Comparison of ENCODE assay signal across 2 cellular contexts in the genomic region with DNA sequence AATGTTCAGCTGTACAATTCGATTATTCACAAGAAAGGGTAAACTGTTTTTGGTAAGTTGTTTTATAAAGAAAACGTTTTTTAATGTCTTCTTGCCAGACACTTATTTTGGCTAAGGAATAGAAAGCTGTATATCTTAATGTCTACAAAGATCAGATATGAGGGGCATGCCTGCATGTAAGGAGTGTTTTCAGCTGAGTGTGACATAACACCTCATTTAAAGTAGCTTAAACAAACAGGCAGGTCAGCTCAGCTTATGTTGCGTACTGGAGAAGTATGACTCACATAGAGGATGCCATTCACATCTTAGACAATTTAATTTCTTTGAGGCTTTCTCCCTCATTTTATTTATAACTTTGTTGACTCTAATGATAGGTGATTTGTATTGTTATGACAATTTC.
TF ChIP-seq lines count a peak whose summit lies in the region.

No MANE protein-coding gene starts in this region.

TF ChIP-seq in A549, 52 proteins besides CTCF, POLR2A, EP300 and RAD21:
- no peak for TF ChIP-seq SMC3 (IDR thresholded peaks at IDR 0.05)
- no peak for TF ChIP-seq RNF2 (IDR thresholded peaks at IDR 0.05; ENCODE audit: borderline replicate concordance, low read depth)
- TF ChIP-seq ZSCAN20 (CRISPR knock-in tag; IDR thresholded peaks at IDR 0.05) = no peak
- TF ChIP-seq FOSL2 (IDR thresholded peaks at IDR 0.05) = no peak
- TF ChIP-seq FOSL2 (CRISPR knock-in tag; IDR thresholded peaks at IDR 0.05) = peak; percentile 29; the same call in 1 of the 2 replicates
- TF ChIP-seq BCL3 (IDR thresholded peaks at IDR 0.05) = no peak
- TF ChIP-seq PHF8 (IDR thresholded peaks at IDR 0.05; ENCODE audit: borderline replicate concordance, low read depth) = no peak

TF ChIP-seq in K562, 482 proteins besides CTCF, POLR2A, EP300 and RAD21 (continues in another document):
- no peak for TF ChIP-seq ELF1 (tag; IDR thresholded peaks at IDR 0.05)
- no peak for TF ChIP-seq ESRRB (CRISPR knock-in tag; IDR thresholded peaks at IDR 0.05; ENCODE audit: borderline replicate concordance)
- no peak for TF ChIP-seq ATF1 (CRISPR knock-in tag; IDR thresholded peaks at IDR 0.05)
- 0 out of 2 replicates have a peak, but pooled peaks have one; percentile 15 for TF ChIP-seq ATF1 (tag; IDR thresholded peaks at IDR 0.05)
- no peak for TF ChIP-seq KDM4B (IDR thresholded peaks at IDR 0.05; ENCODE audit: borderline replicate concordance in 2 of 2, low read depth in 1 of 2)
- TF ChIP-seq RBM14 (IDR thresholded peaks at IDR 0.05; ENCODE audit: borderline replicate concordance, insufficient read depth, low read depth, low read length) = no peak
- no peak for TF ChIP-seq KAT8 (IDR thresholded peaks at IDR 0.05; ENCODE audit: low read depth)
- no peak for TF ChIP-seq RFX5 (IDR thresholded peaks at IDR 0.05; ENCODE audit: low read depth, low read length)
- TF ChIP-seq, protein P1, sequence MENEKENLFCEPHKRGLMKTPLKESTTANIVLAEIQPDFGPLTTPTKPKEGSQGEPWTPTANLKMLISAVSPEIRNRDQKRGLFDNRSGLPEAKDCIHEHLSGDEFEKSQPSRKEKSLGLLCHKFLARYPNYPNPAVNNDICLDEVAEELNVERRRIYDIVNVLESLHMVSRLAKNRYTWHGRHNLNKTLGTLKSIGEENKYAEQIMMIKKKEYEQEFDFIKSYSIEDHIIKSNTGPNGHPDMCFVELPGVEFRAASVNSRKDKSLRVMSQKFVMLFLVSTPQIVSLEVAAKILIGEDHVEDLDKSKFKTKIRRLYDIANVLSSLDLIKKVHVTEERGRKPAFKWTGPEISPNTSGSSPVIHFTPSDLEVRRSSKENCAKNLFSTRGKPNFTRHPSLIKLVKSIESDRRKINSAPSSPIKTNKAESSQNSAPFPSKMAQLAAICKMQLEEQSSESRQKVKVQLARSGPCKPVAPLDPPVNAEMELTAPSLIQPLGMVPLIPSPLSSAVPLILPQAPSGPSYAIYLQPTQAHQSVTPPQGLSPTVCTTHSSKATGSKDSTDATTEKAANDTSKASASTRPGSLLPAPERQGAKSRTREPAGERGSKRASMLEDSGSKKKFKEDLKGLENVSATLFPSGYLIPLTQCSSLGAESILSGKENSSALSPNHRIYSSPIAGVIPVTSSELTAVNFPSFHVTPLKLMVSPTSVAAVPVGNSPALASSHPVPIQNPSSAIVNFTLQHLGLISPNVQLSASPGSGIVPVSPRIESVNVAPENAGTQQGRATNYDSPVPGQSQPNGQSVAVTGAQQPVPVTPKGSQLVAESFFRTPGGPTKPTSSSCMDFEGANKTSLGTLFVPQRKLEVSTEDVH (IDR thresholded peaks at IDR 0.05; ENCODE audit: low read depth, partially characterized antibody) = no peak
- TF ChIP-seq FOXA3 (CRISPR knock-in tag; conservative IDR thresholded peaks at IDR 0.05 in 1 of 2, IDR thresholded peaks at IDR 0.05 in 1 of 2) = peak in 1 of 2 experiments; percentile 78; a peak in 2 of 4 replicates
- no peak for TF ChIP-seq THRAP3 (IDR thresholded peaks at IDR 0.05; ENCODE audit: borderline replicate concordance)
- TF ChIP-seq SPI1 (IDR thresholded peaks at IDR 0.05; ENCODE audit: borderline replicate concordance, low read depth, low read length) = no peak
- no peak for TF ChIP-seq U2AF2 (optimal IDR thresholded peaks at IDR 0.05; ENCODE audit: low read depth, low read length)
- TF ChIP-seq ZBTB1 (CRISPR knock-in tag; IDR thresholded peaks at IDR 0.05; ENCODE audit: borderline replicate concordance, low read depth) = no peak
- no peak for TF ChIP-seq TRIM24 (IDR thresholded peaks at IDR 0.05)
- TF ChIP-seq ZNF507 (tag; conservative IDR thresholded peaks at IDR 0.05) = no peak
- no peak for TF ChIP-seq ILK (tag; IDR thresholded peaks at IDR 0.05; ENCODE audit: borderline replicate concordance, low read depth)
- TF ChIP-seq SRSF7 (optimal IDR thresholded peaks at IDR 0.05; ENCODE audit: low read depth, low read length) = no peak
- no peak for TF ChIP-seq TEAD4 (IDR thresholded peaks at IDR 0.05; ENCODE audit: low read length)
- no peak for TF ChIP-seq TEAD4 (CRISPR knock-in tag; IDR thresholded peaks at IDR 0.05; ENCODE audit: borderline replicate concordance)
- no peak for TF ChIP-seq FOXM1 (IDR thresholded peaks at IDR 0.05; ENCODE audit: low read depth)
- no peak for TF ChIP-seq FOXM1 (CRISPR knock-in tag; IDR thresholded peaks at IDR 0.05; ENCODE audit: low read depth)
- TF ChIP-seq, protein P2, sequence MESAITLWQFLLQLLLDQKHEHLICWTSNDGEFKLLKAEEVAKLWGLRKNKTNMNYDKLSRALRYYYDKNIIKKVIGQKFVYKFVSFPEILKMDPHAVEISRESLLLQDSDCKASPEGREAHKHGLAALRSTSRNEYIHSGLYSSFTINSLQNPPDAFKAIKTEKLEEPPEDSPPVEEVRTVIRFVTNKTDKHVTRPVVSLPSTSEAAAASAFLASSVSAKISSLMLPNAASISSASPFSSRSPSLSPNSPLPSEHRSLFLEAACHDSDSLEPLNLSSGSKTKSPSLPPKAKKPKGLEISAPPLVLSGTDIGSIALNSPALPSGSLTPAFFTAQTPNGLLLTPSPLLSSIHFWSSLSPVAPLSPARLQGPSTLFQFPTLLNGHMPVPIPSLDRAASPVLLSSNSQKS (CRISPR knock-in tag; IDR thresholded peaks at IDR 0.05) = no peak
- no peak for TF ChIP-seq GTF2E2 (tag; IDR thresholded peaks at IDR 0.05)
- TF ChIP-seq HDAC6 (IDR thresholded peaks at IDR 0.05; ENCODE audit: low read depth, low read length) = no peak
- no peak for TF ChIP-seq ZNF121 (CRISPR knock-in tag; conservative IDR thresholded peaks at IDR 0.05)
- peak; percentile 16 to 18; a peak in 1 of 4 replicates for TF ChIP-seq NRF1 (conservative IDR thresholded peaks at IDR 0.05 in 1 of 2, IDR thresholded peaks at IDR 0.05 in 1 of 2)
- TF ChIP-seq ZNF780A (CRISPR knock-in tag; IDR thresholded peaks at IDR 0.05) = no peak
- TF ChIP-seq SRSF9 (IDR thresholded peaks at IDR 0.05; ENCODE audit: borderline replicate concordance, low read depth, low read length) = no peak
- TF ChIP-seq RFX1 (IDR thresholded peaks at IDR 0.05) = no peak
- no peak for TF ChIP-seq MYNN (IDR thresholded peaks at IDR 0.05)
- no peak for TF ChIP-seq MYNN (CRISPR knock-in tag; IDR thresholded peaks at IDR 0.05)
- no peak for TF ChIP-seq ZKSCAN1 (IDR thresholded peaks at IDR 0.05; ENCODE audit: low read depth, low read length)
- no peak for TF ChIP-seq GMEB1 (CRISPR knock-in tag; IDR thresholded peaks at IDR 0.05)
- TF ChIP-seq HINFP (tag; conservative IDR thresholded peaks at IDR 0.05; ENCODE audit: low read depth) = no peak
- TF ChIP-seq BRD4 (IDR thresholded peaks at IDR 0.05) = no peak
- TF ChIP-seq ZBTB8A (IDR thresholded peaks at IDR 0.05; ENCODE audit: partially characterized antibody) = no peak
- no peak for TF ChIP-seq BCOR (IDR thresholded peaks at IDR 0.05)
- TF ChIP-seq RBM22 (IDR thresholded peaks at IDR 0.05; ENCODE audit: low read depth, low read length, poor library complexity, severe bottlenecking) = no peak
- TF ChIP-seq, protein P3, sequence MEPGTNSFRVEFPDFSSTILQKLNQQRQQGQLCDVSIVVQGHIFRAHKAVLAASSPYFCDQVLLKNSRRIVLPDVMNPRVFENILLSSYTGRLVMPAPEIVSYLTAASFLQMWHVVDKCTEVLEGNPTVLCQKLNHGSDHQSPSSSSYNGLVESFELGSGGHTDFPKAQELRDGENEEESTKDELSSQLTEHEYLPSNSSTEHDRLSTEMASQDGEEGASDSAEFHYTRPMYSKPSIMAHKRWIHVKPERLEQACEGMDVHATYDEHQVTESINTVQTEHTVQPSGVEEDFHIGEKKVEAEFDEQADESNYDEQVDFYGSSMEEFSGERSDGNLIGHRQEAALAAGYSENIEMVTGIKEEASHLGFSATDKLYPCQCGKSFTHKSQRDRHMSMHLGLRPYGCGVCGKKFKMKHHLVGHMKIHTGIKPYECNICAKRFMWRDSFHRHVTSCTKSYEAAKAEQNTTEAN (CRISPR knock-in tag; IDR thresholded peaks at IDR 0.05) = no peak
- no peak for TF ChIP-seq CHD1 (IDR thresholded peaks at IDR 0.05; ENCODE audit: low read length)
- TF ChIP-seq, protein P4, sequence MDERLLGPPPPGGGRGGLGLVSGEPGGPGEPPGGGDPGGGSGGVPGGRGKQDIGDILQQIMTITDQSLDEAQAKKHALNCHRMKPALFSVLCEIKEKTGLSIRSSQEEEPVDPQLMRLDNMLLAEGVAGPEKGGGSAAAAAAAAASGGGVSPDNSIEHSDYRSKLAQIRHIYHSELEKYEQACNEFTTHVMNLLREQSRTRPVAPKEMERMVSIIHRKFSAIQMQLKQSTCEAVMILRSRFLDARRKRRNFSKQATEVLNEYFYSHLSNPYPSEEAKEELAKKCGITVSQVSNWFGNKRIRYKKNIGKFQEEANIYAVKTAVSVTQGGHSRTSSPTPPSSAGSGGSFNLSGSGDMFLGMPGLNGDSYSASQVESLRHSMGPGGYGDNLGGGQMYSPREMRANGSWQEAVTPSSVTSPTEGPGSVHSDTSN (CRISPR knock-in tag; IDR thresholded peaks at IDR 0.05; ENCODE audit: low read depth) = no peak
- TF ChIP-seq, protein P4 (tag; conservative IDR thresholded peaks at IDR 0.05; ENCODE audit: low read depth) = peak; percentile 80
- no peak for TF ChIP-seq ZNF3 (CRISPR knock-in tag; IDR thresholded peaks at IDR 0.05)
- peak; percentile 43 for TF ChIP-seq PKNOX1 (IDR thresholded peaks at IDR 0.05)
- no peak for TF ChIP-seq ZNF146 (CRISPR knock-in tag; IDR thresholded peaks at IDR 0.05; ENCODE audit: unreplicated experiment)
- TF ChIP-seq FOS (IDR thresholded peaks at IDR 0.05; ENCODE audit: extremely low read depth, insufficient read length) = no peak
- TF ChIP-seq ZKSCAN3 (CRISPR knock-in tag; IDR thresholded peaks at IDR 0.05) = no peak
- peak; percentile 38; the same call in 1 of the 2 replicates for TF ChIP-seq JUN (IDR thresholded peaks at IDR 0.05; ENCODE audit: borderline replicate concordance, low read depth, low read length)
- TF ChIP-seq JUN (CRISPR knock-in tag; IDR thresholded peaks at IDR 0.05; ENCODE audit: borderline replicate concordance) = no peak
- no peak for TF ChIP-seq CAMTA2 (CRISPR knock-in tag; conservative IDR thresholded peaks at IDR 0.05)
- TF ChIP-seq, protein P5, sequence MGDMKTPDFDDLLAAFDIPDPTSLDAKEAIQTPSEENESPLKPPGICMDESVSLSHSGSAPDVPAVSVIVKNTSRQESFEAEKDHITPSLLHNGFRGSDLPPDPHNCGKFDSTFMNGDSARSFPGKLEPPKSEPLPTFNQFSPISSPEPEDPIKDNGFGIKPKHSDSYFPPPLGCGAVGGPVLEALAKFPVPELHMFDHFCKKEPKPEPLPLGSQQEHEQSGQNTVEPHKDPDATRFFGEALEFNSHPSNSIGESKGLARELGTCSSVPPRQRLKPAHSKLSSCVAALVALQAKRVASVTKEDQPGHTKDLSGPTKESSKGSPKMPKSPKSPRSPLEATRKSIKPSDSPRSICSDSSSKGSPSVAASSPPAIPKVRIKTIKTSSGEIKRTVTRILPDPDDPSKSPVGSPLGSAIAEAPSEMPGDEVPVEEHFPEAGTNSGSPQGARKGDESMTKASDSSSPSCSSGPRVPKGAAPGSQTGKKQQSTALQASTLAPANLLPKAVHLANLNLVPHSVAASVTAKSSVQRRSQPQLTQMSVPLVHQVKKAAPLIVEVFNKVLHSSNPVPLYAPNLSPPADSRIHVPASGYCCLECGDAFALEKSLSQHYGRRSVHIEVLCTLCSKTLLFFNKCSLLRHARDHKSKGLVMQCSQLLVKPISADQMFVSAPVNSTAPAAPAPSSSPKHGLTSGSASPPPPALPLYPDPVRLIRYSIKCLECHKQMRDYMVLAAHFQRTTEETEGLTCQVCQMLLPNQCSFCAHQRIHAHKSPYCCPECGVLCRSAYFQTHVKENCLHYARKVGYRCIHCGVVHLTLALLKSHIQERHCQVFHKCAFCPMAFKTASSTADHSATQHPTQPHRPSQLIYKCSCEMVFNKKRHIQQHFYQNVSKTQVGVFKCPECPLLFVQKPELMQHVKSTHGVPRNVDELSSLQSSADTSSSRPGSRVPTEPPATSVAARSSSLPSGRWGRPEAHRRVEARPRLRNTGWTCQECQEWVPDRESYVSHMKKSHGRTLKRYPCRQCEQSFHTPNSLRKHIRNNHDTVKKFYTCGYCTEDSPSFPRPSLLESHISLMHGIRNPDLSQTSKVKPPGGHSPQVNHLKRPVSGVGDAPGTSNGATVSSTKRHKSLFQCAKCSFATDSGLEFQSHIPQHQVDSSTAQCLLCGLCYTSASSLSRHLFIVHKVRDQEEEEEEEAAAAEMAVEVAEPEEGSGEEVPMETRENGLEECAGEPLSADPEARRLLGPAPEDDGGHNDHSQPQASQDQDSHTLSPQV (IDR thresholded peaks at IDR 0.05) = no peak
